Comparison of ENCODE assay signal across 1 cellular context in genomic region chr15:78307977-78308376, GRCh38.
TF ChIP-seq lines count a peak whose summit lies in the region.

No MANE protein-coding gene starts in this region.

TF ChIP-seq in K562, 482 proteins besides CTCF, POLR2A, EP300 and RAD21:
- TF ChIP-seq KAT2B (IDR thresholded peaks at IDR 0.05; ENCODE audit: low read depth, low read length) (no peak), OTX1 (CRISPR knock-in tag; IDR thresholded peaks at IDR 0.05) (no peak), MAFK (IDR thresholded peaks at IDR 0.05; ENCODE audit: low read length) (no peak), ZEB2 (IDR thresholded peaks at IDR 0.05) (no peak), SMAD1 (IDR thresholded peaks at IDR 0.05; ENCODE audit: low read depth, low read length, partially characterized antibody) (no peak), ETS2 (tag; IDR thresholded peaks at IDR 0.05; ENCODE audit: borderline replicate concordance, poor library complexity, severe bottlenecking) (no peak), FOS (IDR thresholded peaks at IDR 0.05; ENCODE audit: extremely low read depth, insufficient read length) (no peak), HNRNPL (IDR thresholded peaks at IDR 0.05; ENCODE audit: low read depth, low read length) (no peak), PTTG1 (tag; IDR thresholded peaks at IDR 0.05; ENCODE audit: low read depth) (no peak)
